ENCODE assay signal across 1 cellular context in the genomic region with DNA sequence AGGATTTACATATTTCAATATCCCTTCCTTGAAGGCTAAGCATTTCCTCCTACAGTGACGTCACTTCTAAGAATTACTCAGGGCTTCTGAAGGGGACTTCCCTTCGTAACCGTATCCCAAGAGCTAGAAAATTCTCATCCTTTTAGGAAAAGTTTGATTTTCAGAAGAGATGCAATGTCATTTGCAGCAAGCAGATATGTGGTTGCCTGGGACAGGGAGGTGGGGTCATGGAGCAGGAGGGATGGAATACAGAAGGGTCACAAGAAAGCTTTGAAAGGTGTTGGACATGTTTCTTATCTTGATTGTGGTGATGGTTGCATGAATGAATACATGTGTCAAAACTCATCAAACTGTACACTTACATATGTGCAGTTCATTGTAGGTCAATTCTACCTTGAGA.
A peak's percentile ranks its signal among the peaks of the same experiment; 100 is the strongest.
TF ChIP-seq lines count a peak whose summit lies in the region.

No MANE protein-coding gene starts in this region.

TF ChIP-seq in K562, 482 proteins besides CTCF, POLR2A, EP300 and RAD21 (continued from another document and continues in another):
- TF ChIP-seq E2F3 (CRISPR knock-in tag; IDR thresholded peaks at IDR 0.05): no peak
- TF ChIP-seq CEBPB (tag; IDR thresholded peaks at IDR 0.05): no peak
- TF ChIP-seq ZNF224 (CRISPR knock-in tag; IDR thresholded peaks at IDR 0.05): no peak
- TF ChIP-seq YBX1 (IDR thresholded peaks at IDR 0.05): no peak
- no peak for TF ChIP-seq CHD4 (IDR thresholded peaks at IDR 0.05; ENCODE audit: insufficient read depth, insufficient replicate concordance, low read depth, low read length, poor library complexity, severe bottlenecking)
- TF ChIP-seq CCAR2 (IDR thresholded peaks at IDR 0.05; ENCODE audit: low read depth, low read length): no peak
- no peak for TF ChIP-seq TAF15 (IDR thresholded peaks at IDR 0.05; ENCODE audit: low read depth, low read length)
- no peak for TF ChIP-seq HES1 (IDR thresholded peaks at IDR 0.05; ENCODE audit: low read depth)
- TF ChIP-seq HDGF (IDR thresholded peaks at IDR 0.05): no peak
- no peak for TF ChIP-seq FOSL1 (tag; conservative IDR thresholded peaks at IDR 0.05)
- TF ChIP-seq NR4A1 (CRISPR knock-in tag; IDR thresholded peaks at IDR 0.05): no peak
- no peak for TF ChIP-seq NR4A1 (tag; IDR thresholded peaks at IDR 0.05)
- TF ChIP-seq ILF3 (IDR thresholded peaks at IDR 0.05; ENCODE audit: borderline replicate concordance): no peak
- peak; percentile 93 for TF ChIP-seq ATF3 (IDR thresholded peaks at IDR 0.05)
- TF ChIP-seq ATF3 (CRISPR knock-in tag; conservative IDR thresholded peaks at IDR 0.05): no peak
- TF ChIP-seq ZNF282 (CRISPR knock-in tag; IDR thresholded peaks at IDR 0.05): no peak
- TF ChIP-seq NCOR1 (IDR thresholded peaks at IDR 0.05): no peak
- TF ChIP-seq ZNF3 (CRISPR knock-in tag; IDR thresholded peaks at IDR 0.05): no peak
- no peak for TF ChIP-seq TAF9B (IDR thresholded peaks at IDR 0.05; ENCODE audit: partially characterized antibody)
- no peak for TF ChIP-seq SMAD1 (IDR thresholded peaks at IDR 0.05; ENCODE audit: low read depth, low read length, partially characterized antibody)
- no peak for TF ChIP-seq SAFB2 (IDR thresholded peaks at IDR 0.05; ENCODE audit: borderline replicate concordance, low read depth, low read length, severe bottlenecking)
- no peak for TF ChIP-seq NCOA2 (IDR thresholded peaks at IDR 0.05; ENCODE audit: partially characterized antibody in 2 of 2)
- no peak for TF ChIP-seq PRDM10 (IDR thresholded peaks at IDR 0.05; ENCODE audit: partially characterized antibody)
- TF ChIP-seq E2F1 (CRISPR knock-in tag; IDR thresholded peaks at IDR 0.05): no peak
- no peak for TF ChIP-seq SP1 (CRISPR knock-in tag; IDR thresholded peaks at IDR 0.05)
- TF ChIP-seq NFIC (IDR thresholded peaks at IDR 0.05): no peak
- no peak for TF ChIP-seq KAT7 (CRISPR knock-in tag; IDR thresholded peaks at IDR 0.05; ENCODE audit: borderline replicate concordance)
- no peak for TF ChIP-seq XRCC3 (IDR thresholded peaks at IDR 0.05)
- TF ChIP-seq, protein P1, sequence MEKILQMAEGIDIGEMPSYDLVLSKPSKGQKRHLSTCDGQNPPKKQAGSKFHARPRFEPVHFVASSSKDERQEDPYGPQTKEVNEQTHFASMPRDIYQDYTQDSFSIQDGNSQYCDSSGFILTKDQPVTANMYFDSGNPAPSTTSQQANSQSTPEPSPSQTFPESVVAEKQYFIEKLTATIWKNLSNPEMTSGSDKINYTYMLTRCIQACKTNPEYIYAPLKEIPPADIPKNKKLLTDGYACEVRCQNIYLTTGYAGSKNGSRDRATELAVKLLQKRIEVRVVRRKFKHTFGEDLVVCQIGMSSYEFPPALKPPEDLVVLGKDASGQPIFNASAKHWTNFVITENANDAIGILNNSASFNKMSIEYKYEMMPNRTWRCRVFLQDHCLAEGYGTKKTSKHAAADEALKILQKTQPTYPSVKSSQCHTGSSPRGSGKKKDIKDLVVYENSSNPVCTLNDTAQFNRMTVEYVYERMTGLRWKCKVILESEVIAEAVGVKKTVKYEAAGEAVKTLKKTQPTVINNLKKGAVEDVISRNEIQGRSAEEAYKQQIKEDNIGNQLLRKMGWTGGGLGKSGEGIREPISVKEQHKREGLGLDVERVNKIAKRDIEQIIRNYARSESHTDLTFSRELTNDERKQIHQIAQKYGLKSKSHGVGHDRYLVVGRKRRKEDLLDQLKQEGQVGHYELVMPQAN (IDR thresholded peaks at IDR 0.05; ENCODE audit: borderline replicate concordance): no peak
- TF ChIP-seq SMARCA4 (IDR thresholded peaks at IDR 0.05): 0 out of 2 replicates have a peak, but pooled peaks have one; percentile 39
- no peak for TF ChIP-seq ZNF696 (CRISPR knock-in tag; conservative IDR thresholded peaks at IDR 0.05)
- TF ChIP-seq, protein P2, sequence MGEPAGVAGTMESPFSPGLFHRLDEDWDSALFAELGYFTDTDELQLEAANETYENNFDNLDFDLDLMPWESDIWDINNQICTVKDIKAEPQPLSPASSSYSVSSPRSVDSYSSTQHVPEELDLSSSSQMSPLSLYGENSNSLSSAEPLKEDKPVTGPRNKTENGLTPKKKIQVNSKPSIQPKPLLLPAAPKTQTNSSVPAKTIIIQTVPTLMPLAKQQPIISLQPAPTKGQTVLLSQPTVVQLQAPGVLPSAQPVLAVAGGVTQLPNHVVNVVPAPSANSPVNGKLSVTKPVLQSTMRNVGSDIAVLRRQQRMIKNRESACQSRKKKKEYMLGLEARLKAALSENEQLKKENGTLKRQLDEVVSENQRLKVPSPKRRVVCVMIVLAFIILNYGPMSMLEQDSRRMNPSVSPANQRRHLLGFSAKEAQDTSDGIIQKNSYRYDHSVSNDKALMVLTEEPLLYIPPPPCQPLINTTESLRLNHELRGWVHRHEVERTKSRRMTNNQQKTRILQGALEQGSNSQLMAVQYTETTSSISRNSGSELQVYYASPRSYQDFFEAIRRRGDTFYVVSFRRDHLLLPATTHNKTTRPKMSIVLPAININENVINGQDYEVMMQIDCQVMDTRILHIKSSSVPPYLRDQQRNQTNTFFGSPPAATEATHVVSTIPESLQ (CRISPR knock-in tag; IDR thresholded peaks at IDR 0.05): no peak
- no peak for TF ChIP-seq ZNF584 (CRISPR knock-in tag; IDR thresholded peaks at IDR 0.05; ENCODE audit: low read depth)
- peak; percentile 24; the same call in 1 of the 2 replicates for TF ChIP-seq ATF1 (CRISPR knock-in tag; IDR thresholded peaks at IDR 0.05)
- peak; percentile 88 for TF ChIP-seq ATF1 (tag; IDR thresholded peaks at IDR 0.05)
- TF ChIP-seq ZNF668 (CRISPR knock-in tag; IDR thresholded peaks at IDR 0.05): no peak
- no peak for TF ChIP-seq ZSCAN32 (CRISPR knock-in tag; IDR thresholded peaks at IDR 0.05)
- 0 out of 2 replicates have a peak, but pooled peaks have one; percentile 24 for TF ChIP-seq ARID1B (IDR thresholded peaks at IDR 0.05)
- TF ChIP-seq ARID3B (CRISPR knock-in tag; IDR thresholded peaks at IDR 0.05; ENCODE audit: borderline replicate concordance): no peak
- TF ChIP-seq THRAP3 (IDR thresholded peaks at IDR 0.05; ENCODE audit: borderline replicate concordance): no peak
- TF ChIP-seq JUNB (CRISPR knock-in tag; conservative IDR thresholded peaks at IDR 0.05): 0 out of 2 replicates have a peak, but pooled peaks have one; percentile 29
- TF ChIP-seq CEBPG (CRISPR knock-in tag; IDR thresholded peaks at IDR 0.05): no peak
- 0 out of 4 replicates have a peak, but pooled peaks of 1 of the 2 experiments have one; percentile 15 for TF ChIP-seq CEBPG (tag; conservative IDR thresholded peaks at IDR 0.05 in 1 of 2, IDR thresholded peaks at IDR 0.05 in 1 of 2)
- TF ChIP-seq HDAC2 (IDR thresholded peaks at IDR 0.05): 0 out of 2 replicates have a peak, but pooled peaks have one; percentile 16
- TF ChIP-seq, protein P3, sequence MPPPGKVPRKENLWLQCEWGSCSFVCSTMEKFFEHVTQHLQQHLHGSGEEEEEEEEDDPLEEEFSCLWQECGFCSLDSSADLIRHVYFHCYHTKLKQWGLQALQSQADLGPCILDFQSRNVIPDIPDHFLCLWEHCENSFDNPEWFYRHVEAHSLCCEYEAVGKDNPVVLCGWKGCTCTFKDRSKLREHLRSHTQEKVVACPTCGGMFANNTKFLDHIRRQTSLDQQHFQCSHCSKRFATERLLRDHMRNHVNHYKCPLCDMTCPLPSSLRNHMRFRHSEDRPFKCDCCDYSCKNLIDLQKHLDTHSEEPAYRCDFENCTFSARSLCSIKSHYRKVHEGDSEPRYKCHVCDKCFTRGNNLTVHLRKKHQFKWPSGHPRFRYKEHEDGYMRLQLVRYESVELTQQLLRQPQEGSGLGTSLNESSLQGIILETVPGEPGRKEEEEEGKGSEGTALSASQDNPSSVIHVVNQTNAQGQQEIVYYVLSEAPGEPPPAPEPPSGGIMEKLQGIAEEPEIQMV (tag; conservative IDR thresholded peaks at IDR 0.05; ENCODE audit: low read depth): no peak
- TF ChIP-seq ZNF316 (IDR thresholded peaks at IDR 0.05): no peak
- no peak for TF ChIP-seq ZNF551 (CRISPR knock-in tag; IDR thresholded peaks at IDR 0.05)
- TF ChIP-seq JUN (IDR thresholded peaks at IDR 0.05; ENCODE audit: borderline replicate concordance, low read depth, low read length): peak; percentile 75
- no peak for TF ChIP-seq JUN (CRISPR knock-in tag; IDR thresholded peaks at IDR 0.05; ENCODE audit: borderline replicate concordance)
- no peak for TF ChIP-seq HNRNPL (IDR thresholded peaks at IDR 0.05; ENCODE audit: low read depth, low read length)
- TF ChIP-seq CTBP1 (IDR thresholded peaks at IDR 0.05; ENCODE audit: borderline replicate concordance): 0 out of 2 replicates have a peak, but pooled peaks have one; percentile 35
- no peak for TF ChIP-seq NR2C2 (CRISPR knock-in tag; IDR thresholded peaks at IDR 0.05)
- TF ChIP-seq NR2C2 (tag; IDR thresholded peaks at IDR 0.05): peak; percentile 41; the same call in 1 of the 2 replicates
- no peak for TF ChIP-seq SOX6 (IDR thresholded peaks at IDR 0.05)
- no peak for TF ChIP-seq TRIM28 (IDR thresholded peaks at IDR 0.05)
- TF ChIP-seq ZNF165 (CRISPR knock-in tag; IDR thresholded peaks at IDR 0.05; ENCODE audit: borderline replicate concordance): no peak
- TF ChIP-seq MCM5 (IDR thresholded peaks at IDR 0.05; ENCODE audit: low read depth): no peak
- TF ChIP-seq MYC (IDR thresholded peaks at IDR 0.05; ENCODE audit: low read depth, low read length): no peak
- TF ChIP-seq MYC (CRISPR knock-in tag; IDR thresholded peaks at IDR 0.05; ENCODE audit: borderline replicate concordance, low read depth): no peak
- TF ChIP-seq ZNF583 (CRISPR knock-in tag; IDR thresholded peaks at IDR 0.05): no peak
- no peak for TF ChIP-seq USF1 (CRISPR knock-in tag; IDR thresholded peaks at IDR 0.05)
- no peak for TF ChIP-seq ZNF589 (CRISPR knock-in tag; IDR thresholded peaks at IDR 0.05; ENCODE audit: low read depth)
- no peak for TF ChIP-seq SMAD2 (IDR thresholded peaks at IDR 0.05; ENCODE audit: low read depth, low read length)
